In the genomic region with DNA sequence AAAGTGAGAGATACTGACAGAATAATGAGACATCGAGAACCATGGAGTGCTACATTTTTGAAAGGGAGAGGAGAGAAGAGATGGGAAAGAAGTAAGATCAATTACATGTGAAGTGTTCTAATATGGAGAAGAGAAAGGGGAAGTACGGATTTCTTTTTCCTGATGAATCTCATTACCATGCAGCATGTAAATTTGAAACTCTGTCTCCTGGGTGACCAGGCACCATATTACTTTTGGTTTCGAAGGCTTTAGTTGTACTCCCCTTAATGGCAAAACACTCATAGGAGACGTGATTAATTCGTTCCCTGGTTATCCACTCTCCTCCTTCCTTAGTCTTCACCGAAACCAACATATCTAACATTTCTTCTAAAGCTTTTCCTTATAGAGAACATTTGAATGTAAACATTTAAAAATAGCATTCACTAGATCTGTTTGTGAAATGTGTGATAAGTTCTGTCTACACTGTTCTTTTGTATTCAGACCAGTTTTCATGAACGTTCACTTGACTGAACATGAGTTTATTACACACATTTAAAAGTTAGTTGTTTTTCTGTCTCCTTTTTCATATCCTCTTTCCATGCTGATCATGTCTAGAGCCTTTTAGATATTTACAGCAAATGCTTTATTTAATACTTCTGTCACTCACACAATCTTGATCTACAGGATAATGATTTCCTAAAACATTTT, we compare ENCODE assay signal across 12 cellular contexts.
DNase-seq lines count a peak whose midpoint lies in the region; ATAC-seq, FAIRE-seq and TF ChIP-seq lines count a peak whose summit lies in the region.
"Had no signal": no experiment of that assay in that cellular context is flagged by ENCODE, and none has a peak within 500 bp of the region (broad histone marks: within the 10 kb centered on the region; RNA-seq: fewer than 3 reads in every experiment).

No MANE protein-coding gene starts in this region.

- TF ChIP-seq CTCF in activated B cell treated with CpG ODN at 0.5 μM for 24 hours (IDR thresholded peaks at IDR 0.05) (no peak), osteocyte (IDR thresholded peaks at IDR 0.05) (no peak), kidney (IDR thresholded peaks at IDR 0.05; ENCODE audit: borderline replicate concordance, extremely low read depth, insufficient read depth) (no peak)
- TF ChIP-seq CTCF in activated CD8-positive, alpha-beta T cell treated with anti-CD3 and anti-CD28 coated beads for 36 hours (IDR thresholded peaks at IDR 0.05), result no peak

- CTCF ChIA-PET in activated B cell treated with CpG ODN at 0.5 μM for 24 hours (lab: Charles Lee), result no interaction called here
- CTCF ChIA-PET in activated CD8-positive, alpha-beta T cell treated with anti-CD3 and anti-CD28 coated beads for 36 hours (lab: Charles Lee), result no interaction called here

- no peak overlapping the region for H3K27ac ChIP-seq in kidney (ENCODE audit: low read depth in 2 of 2, low read length in 2 of 2)
- H3K27ac ChIP-seq: heart left ventricle had no signal

- H3K9me3 Mint-ChIP-seq in activated B cell treated with CpG ODN at 0.5 μM for 24 hours (no peaks in the 10 kb centered on the region), osteocyte (ENCODE audit: unreplicated experiment) (no peaks in the 10 kb centered on the region)
- no peaks in the 10 kb centered on the region for H3K9me3 Mint-ChIP-seq in activated CD8-positive, alpha-beta T cell treated with anti-CD3 and anti-CD28 coated beads for 36 hours
- H3K9me3 Mint-ChIP-seq: effector memory CD8-positive, alpha-beta T cell had no signal

- peak overlapping the region; percentile 75 for H3K27ac Mint-ChIP-seq in activated B cell treated with CpG ODN at 0.5 μM for 24 hours
- no peak overlapping the region for H3K27ac Mint-ChIP-seq in osteocyte (ENCODE audit: unreplicated experiment)
- H3K27ac Mint-ChIP-seq in activated CD8-positive, alpha-beta T cell treated with anti-CD3 and anti-CD28 coated beads for 36 hours, result no peak overlapping the region
- H3K27ac Mint-ChIP-seq: effector memory CD8-positive, alpha-beta T cell had no signal

- H3K4me3 Mint-ChIP-seq in activated B cell treated with CpG ODN at 0.5 μM for 24 hours (peak overlapping the region; percentile 56), osteocyte (ENCODE audit: unreplicated experiment) (no peak overlapping the region)
- H3K4me3 Mint-ChIP-seq in activated CD8-positive, alpha-beta T cell treated with anti-CD3 and anti-CD28 coated beads for 36 hours, result no peak overlapping the region
- H3K4me3 Mint-ChIP-seq: effector memory CD8-positive, alpha-beta T cell had no signal

- DNase-seq in activated B cell treated with CpG ODN at 0.5 μM for 24 hours, result no peak
- DNase-seq in osteocyte (ENCODE audit: extremely low spot score, unreplicated experiment), result no peak
- no peak for DNase-seq in activated T-cell treated with anti-CD3 and anti-CD28 coated beads, Interleukin-2, amount 50 U/mL, for 1 hour
- no peak for DNase-seq in activated CD8-positive, alpha-beta T cell treated with anti-CD3 and anti-CD28 coated beads for 36 hours
- DNase-seq in kidney, result no peak
- DNase-seq: aorta; effector memory CD8-positive, alpha-beta T cell; heart left ventricle; NCI-H524 treated with DMSO at 0.1 percent for 48 hours had no signal

- ATAC-seq in GM18873 (IDR thresholded peaks at IDR 0.05; ENCODE audit: low FRiP score, unreplicated experiment) (peak; percentile 98), GM21619 (IDR thresholded peaks at IDR 0.05; ENCODE audit: unreplicated experiment) (peak; percentile 99), HG03196 (IDR thresholded peaks at IDR 0.05; ENCODE audit: unreplicated experiment) (peak; percentile 84), activated B cell treated with CpG ODN at 0.5 μM for 24 hours (ENCODE audit: low read depth) (peak; percentile 92)
- ATAC-seq in activated CD8-positive, alpha-beta T cell treated with anti-CD3 and anti-CD28 coated beads for 36 hours, result no peak
- ATAC-seq: effector memory CD8-positive, alpha-beta T cell; heart left ventricle had no signal

- intact Hi-C loops in activated B cell treated with CpG ODN at 0.5 μM for 24 hours (cut with micrococcal nuclease), result loop anchor here (5.0 kb wide), 1 partner anchor 82 kb away; the partner anchor contains the start of gene MSRB2
- intact Hi-C loops in activated CD8-positive, alpha-beta T cell treated with anti-CD3 and anti-CD28 coated beads for 36 hours (cut with micrococcal nuclease), result no loop called here
- intact Hi-C loops in kidney (cut with DNase I), result no loop called here

- H3K4me1 Mint-ChIP-seq in activated B cell treated with CpG ODN at 0.5 μM for 24 hours (peaks cover 16% of the 10 kb centered on the region), osteocyte (ENCODE audit: unreplicated experiment) (no peaks in the 10 kb centered on the region)
- H3K4me1 Mint-ChIP-seq in activated CD8-positive, alpha-beta T cell treated with anti-CD3 and anti-CD28 coated beads for 36 hours (ENCODE audit: low read depth), result no peaks in the 10 kb centered on the region

- no peak overlapping the region for H3K9ac ChIP-seq in kidney (ENCODE audit: low read length in 2 of 2)

- H3K36me3 ChIP-seq in kidney (ENCODE audit: control insufficient read depth in 1 of 2, insufficient read depth in 2 of 2, low read length in 2 of 2), result no peaks in the 10 kb centered on the region
- H3K36me3 ChIP-seq: heart left ventricle had no signal

- H3K4me3 ChIP-seq in kidney (ENCODE audit: low read length in 2 of 2), result no peak overlapping the region
- H3K4me3 ChIP-seq: heart left ventricle had no signal

- POLR2A ChIA-PET in activated B cell treated with CpG ODN at 0.5 μM for 24 hours (lab: Charles Lee), result no interaction called here
- POLR2A ChIA-PET in activated CD8-positive, alpha-beta T cell treated with anti-CD3 and anti-CD28 coated beads for 36 hours (lab: Charles Lee), result no interaction called here

- no peaks in the 10 kb centered on the region for H3K4me1 ChIP-seq in kidney (ENCODE audit: control insufficient read depth in 1 of 2, insufficient read depth in 1 of 2, low read depth in 1 of 2, low read length in 2 of 2)
- H3K4me1 ChIP-seq: heart left ventricle had no signal

- H3K9me3 ChIP-seq in kidney (ENCODE audit: control insufficient read depth in 1 of 2, low read length in 2 of 2), result no peaks in the 10 kb centered on the region
- H3K9me3 ChIP-seq: heart left ventricle had no signal

- FAIRE-seq in kidney (lab: Jason Lieb, UNC), result no peak

- H3K36me3 Mint-ChIP-seq in activated B cell treated with CpG ODN at 0.5 μM for 24 hours (ENCODE audit: low read depth) (no peaks in the 10 kb centered on the region), osteocyte (ENCODE audit: unreplicated experiment) (no peaks in the 10 kb centered on the region)
- H3K36me3 Mint-ChIP-seq in activated CD8-positive, alpha-beta T cell treated with anti-CD3 and anti-CD28 coated beads for 36 hours (ENCODE audit: low read depth), result no peaks in the 10 kb centered on the region

- H3K27me3 Mint-ChIP-seq in activated B cell treated with CpG ODN at 0.5 μM for 24 hours (peaks cover 2% of the 10 kb centered on the region), osteocyte (ENCODE audit: unreplicated experiment) (peaks cover 48% of the 10 kb centered on the region)
- H3K27me3 Mint-ChIP-seq in activated CD8-positive, alpha-beta T cell treated with anti-CD3 and anti-CD28 coated beads for 36 hours, result peaks cover 13% of the 10 kb centered on the region
